8 cellular contexts compared by ENCODE assay signal in genomic region chr12:9673404-9674225, GRCh38. TPM values are rescaled to one million over a fixed set of nuclear protein-coding genes. Genes with fewer than 3 reads are reported as not detected.
A peak's percentile ranks its signal among the peaks of the same experiment; 100 is the strongest.
DNase-seq lines count a peak whose midpoint lies in the region; ATAC-seq and TF ChIP-seq lines count a peak whose summit lies in the region.

No MANE protein-coding gene starts in this region.

- no peak for TF ChIP-seq CTCF in HEK293 (tag by site-specific recombination; IDR thresholded peaks at IDR 0.05)
- TF ChIP-seq CTCF in OCI-LY7 (conservative IDR thresholded peaks at IDR 0.05; ENCODE audit: low read length), result no peak
- no peak for TF ChIP-seq CTCF in hepatocyte (IDR thresholded peaks at IDR 0.05; ENCODE audit: poor library complexity)

- no peak for ATAC-seq in GM21360 (IDR thresholded peaks at IDR 0.05; ENCODE audit: unreplicated experiment)

- H4K20me1 ChIP-seq in OCI-LY7 (ENCODE audit: insufficient read depth, low read length), result no peaks in the 10 kb centered on the region
- H4K20me1 ChIP-seq in hepatocyte (ENCODE audit: insufficient read depth, poor library complexity, severe bottlenecking), result no peaks in the 10 kb centered on the region

- H2AFZ ChIP-seq in OCI-LY7 (ENCODE audit: low read length), result no peak overlapping the region
- H2AFZ ChIP-seq in hepatocyte, result no peak overlapping the region

- no peaks in the 10 kb centered on the region for H3K9me3 ChIP-seq in HEK293 (ENCODE audit: control insufficient read depth, insufficient read depth, low read depth, low read length)
- H3K9me3 ChIP-seq in OCI-LY7 (ENCODE audit: low read length), result peaks cover 25% of the 10 kb centered on the region
- H3K9me3 ChIP-seq in hepatocyte (ENCODE audit: low read depth), result no peaks in the 10 kb centered on the region

- WGBS in hepatocyte (ENCODE audit: low lambda C conversion rate, missing lambda C conversion rate), result 63% methylated on average over 6 of the region's 6 CpGs

- H3K36me3 ChIP-seq in HEK293 (ENCODE audit: control insufficient read depth in 2 of 2, insufficient read depth in 1 of 2, low read length in 2 of 2), result peaks cover 0 to 4% of the 10 kb centered on the region in 2 experiments; a peak in 1 of 3 replicates
- H3K36me3 ChIP-seq in OCI-LY7 (ENCODE audit: insufficient read depth, low read length), result peaks cover 65% of the 10 kb centered on the region
- no peaks in the 10 kb centered on the region for H3K36me3 ChIP-seq in hepatocyte (replicated peaks; ENCODE audit: insufficient read depth, low read depth)

- BruUV-seq in OCI-LY7 (replicated peaks; lab: Mats Ljungman, UMichigan), result no TSS peak

- no peaks in the 10 kb centered on the region for H3K27me3 Mint-ChIP-seq in activated naive CD4-positive, alpha-beta T cell treated with anti-CD3 and anti-CD28 coated beads, Interleukin-2, amount 10 ng/mL, durations not matched to agents 7 days and 5 days

- POLR2A ChIA-PET in HEK293 (lab: Yijun Ruan, JAX) (interaction anchor here (0.6 to 1.4 kb wide), 2 partner anchors 26 to 85 kb away, joined by 3 to 5 read pairs; no protein-coding TSS in a partner anchor), OCI-LY7 (lab: Charles Lee) (interaction anchor here (0.6 to 2.6 kb wide), 23 partner anchors 8 to 68 kb away, joined by 3 to 21 read pairs (median 4); partner anchors contain the start of gene CLECL1)

- H3K4me1 Mint-ChIP-seq in activated naive CD4-positive, alpha-beta T cell treated with anti-CD3 and anti-CD28 coated beads, Interleukin-2, amount 10 ng/mL, durations not matched to agents 7 days and 5 days, result peaks cover 46% of the 10 kb centered on the region

- H3K4me1 ChIP-seq in HEK293 (ENCODE audit: control insufficient read depth, insufficient read depth, low read length), result peaks cover 5% of the 10 kb centered on the region; the same call in 1 of the 2 replicates
- peaks cover 93% of the 10 kb centered on the region for H3K4me1 ChIP-seq in OCI-LY7 (ENCODE audit: insufficient read depth, low read length, poor library complexity, severe bottlenecking)
- no peaks in the 10 kb centered on the region for H3K4me1 ChIP-seq in hepatocyte (ENCODE audit: insufficient read depth)

- DNase-seq in ELR (ENCODE audit: low read depth), result peak; percentile 88
- DNase-seq in OCI-LY7 (ENCODE audit: low spot score), result peak; percentile 43
- DNase-seq in activated naive CD4-positive, alpha-beta T cell treated with anti-CD3 and anti-CD28 coated beads, Interleukin-2, amount 10 ng/mL, durations not matched to agents 7 days and 5 days, result peak; percentile 70
- peak; percentile 42 for DNase-seq in hepatocyte (ENCODE audit: low spot score)
- DNase-seq in stimulated activated CD4-positive, alpha-beta T cell treated with anti-CD3 and anti-CD28 coated beads, Interleukin-4, amount 100 ng/mL, for 4 hours, result peak; percentile 42 to 46
- DNase-seq in NCI-H2171 (lab: John Stamatoyannopoulos, UW), result no peak

- intact Hi-C loops in OCI-LY7 (cut with micrococcal nuclease; ENCODE audit: unreplicated experiment), result no loop called here

- no peaks in the 10 kb centered on the region for H3K27me3 ChIP-seq in hepatocyte

- no peak overlapping the region; the same call in 1 of the 2 replicates for H3K27ac ChIP-seq in HEK293 (ENCODE audit: extremely low read depth, low read depth, low read length)
- H3K27ac ChIP-seq in OCI-LY7 (ENCODE audit: low read depth, low read length, poor library complexity, severe bottlenecking), result peak overlapping the region; percentile 87
- peak overlapping the region; percentile 32 for H3K27ac ChIP-seq in hepatocyte

- H3K4me3 ChIP-seq in HEK293 (ENCODE audit: low read depth, low read length) (no peak overlapping the region), OCI-LY7 (ENCODE audit: low read depth, low read length, poor library complexity, severe bottlenecking) (peak overlapping the region; percentile 68), hepatocyte (no peak overlapping the region)

- peak overlapping the region; percentile 95 for H3K27ac Mint-ChIP-seq in activated naive CD4-positive, alpha-beta T cell treated with anti-CD3 and anti-CD28 coated beads, Interleukin-2, amount 10 ng/mL, durations not matched to agents 7 days and 5 days

- H3K4me2 ChIP-seq in OCI-LY7 (ENCODE audit: low read length), result peak overlapping the region; percentile 91
- no peak overlapping the region for H3K4me2 ChIP-seq in hepatocyte

- H3K4me3 Mint-ChIP-seq in activated naive CD4-positive, alpha-beta T cell treated with anti-CD3 and anti-CD28 coated beads, Interleukin-2, amount 10 ng/mL, durations not matched to agents 7 days and 5 days, result peak overlapping the region; percentile 82

- H3K79me2 ChIP-seq in OCI-LY7 (ENCODE audit: insufficient read depth, low read depth, low read length) (peaks cover 99% of the 10 kb centered on the region), hepatocyte (no peaks in the 10 kb centered on the region)

- peaks cover 82% of the 10 kb centered on the region for H3K36me3 Mint-ChIP-seq in activated naive CD4-positive, alpha-beta T cell treated with anti-CD3 and anti-CD28 coated beads, Interleukin-2, amount 10 ng/mL, durations not matched to agents 7 days and 5 days

- H3K9me2 ChIP-seq in OCI-LY7 (ENCODE audit: insufficient read depth, low read length) (no peaks in the 10 kb centered on the region), hepatocyte (replicated peaks; ENCODE audit: insufficient read depth) (no peaks in the 10 kb centered on the region)

- H3K9me3 Mint-ChIP-seq in activated naive CD4-positive, alpha-beta T cell treated with anti-CD3 and anti-CD28 coated beads, Interleukin-2, amount 10 ng/mL, durations not matched to agents 7 days and 5 days, result peaks cover 3% of the 10 kb centered on the region

- CTCF ChIA-PET in HEK293 (lab: Yijun Ruan, JAX) (no interaction called here), OCI-LY7 (lab: Charles Lee; ENCODE audit: unreplicated experiment) (no interaction called here)
- CTCF ChIA-PET in activated naive CD4-positive, alpha-beta T cell treated with anti-CD3 and anti-CD28 coated beads, Interleukin-2, amount 10 ng/mL, durations not matched to agents 7 days and 5 days (lab: Charles Lee), result interaction anchor here (1.2 to 1.7 kb wide), 3 partner anchors 26 to 70 kb away, joined by 4 to 9 read pairs (median 5); no protein-coding TSS in a partner anchor

TF ChIP-seq in HEK293, 187 proteins besides CTCF, POLR2A, EP300 and RAD21 (continues in another document):
- TF ChIP-seq ZNF664 (tag by site-specific recombination; IDR thresholded peaks at IDR 0.05) (no peak), ZBTB21 (tag by site-specific recombination; IDR thresholded peaks at IDR 0.05) (no peak), ZSCAN18 (tag by site-specific recombination; IDR thresholded peaks at IDR 0.05) (no peak), ZIC2 (tag by site-specific recombination; IDR thresholded peaks at IDR 0.05) (peak; percentile 94), ZNF239 (tag by site-specific recombination; IDR thresholded peaks at IDR 0.05) (no peak), ZNF362 (tag by site-specific recombination; IDR thresholded peaks at IDR 0.05) (no peak), ZNF488 (tag by site-specific recombination; IDR thresholded peaks at IDR 0.05) (no peak), ZNF280C (tag by site-specific recombination; IDR thresholded peaks at IDR 0.05) (no peak), KLF16 (tag by site-specific recombination; IDR thresholded peaks at IDR 0.05) (no peak)

RNA-seq across cellular contexts. Expression of gene CLEC2D, which starts 4.1 kb away (rescaled TPM):
- 56.9 and 59.6 TPM in 2 replicates for total RNA-seq in OCI-LY7 (2014; rRNA removed; shearing (Covaris generic))
- total RNA-seq in OCI-LY7 (2022) (146 and 177 TPM in 2 replicates), hepatocyte (5.7 and 6.0 TPM in 2 replicates)
- polyA plus RNA-seq in hepatocyte, result 3.7 and 3.9 TPM in 2 replicates

RNA-seq across cellular contexts. Expression of gene CLECL1, which starts 59.3 kb away (rescaled TPM):
- 68.4 and 73.3 TPM in 2 replicates for total RNA-seq in OCI-LY7 (2014; rRNA removed; shearing (Covaris generic))
- total RNA-seq in OCI-LY7 (2022) (106 and 114 TPM in 2 replicates), hepatocyte (not detected in 2 replicates)
- not detected in 2 replicates for polyA plus RNA-seq in hepatocyte

Comparison
In these comparisons a context has a peak if more than half of its experiments do, and no peak if none do; other contexts are left out.
1. RNA of gene CLECL1, which starts 59.3 kb away (total RNA-seq): 68.4 to 114 TPM in OCI-LY7; not detected in hepatocyte; every median in the first group is over 10 times any median in the second.